Comparison of ENCODE assay signal across 8 cellular contexts in the genomic region with DNA sequence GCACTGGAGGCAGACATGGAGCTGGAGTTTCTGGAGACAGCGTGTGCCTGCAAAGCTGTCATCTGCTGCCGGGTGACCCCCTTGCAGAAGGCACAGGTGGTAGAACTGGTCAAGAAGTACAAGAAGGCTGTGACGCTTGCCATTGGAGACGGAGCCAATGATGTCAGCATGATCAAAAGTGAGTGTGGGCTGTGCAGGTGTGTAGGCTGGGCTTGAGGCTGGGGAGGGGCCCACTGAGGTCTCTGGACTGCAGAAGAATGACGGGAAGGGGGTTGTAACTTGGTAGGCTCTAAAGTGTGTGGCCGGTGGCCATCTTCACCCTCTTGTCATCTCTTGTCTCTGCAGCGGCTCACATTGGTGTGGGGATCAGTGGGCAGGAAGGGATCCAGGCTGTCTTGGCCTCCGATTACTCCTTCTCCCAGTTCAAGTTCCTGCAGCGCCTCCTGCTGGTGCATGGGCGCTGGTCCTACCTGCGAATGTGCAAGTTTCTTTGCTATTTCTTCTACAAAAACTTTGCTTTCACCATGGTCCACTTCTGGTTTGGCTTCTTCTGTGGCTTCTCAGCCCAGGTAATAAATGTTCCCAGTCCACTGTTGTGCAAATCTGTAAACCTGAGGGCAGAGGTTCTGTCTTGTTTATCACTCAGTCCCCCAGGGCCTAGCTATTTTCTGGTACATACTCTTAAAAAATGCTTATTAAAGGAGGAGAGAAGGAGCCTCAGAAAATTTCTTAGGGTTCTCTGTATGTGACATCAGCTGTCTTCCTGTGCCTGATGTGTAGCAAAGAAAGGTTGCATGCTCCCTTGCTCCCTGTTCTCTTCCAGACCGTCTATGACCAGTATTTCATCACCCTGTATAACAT. TPM values are rescaled to one million over a fixed set of nuclear protein-coding genes. Genes with fewer than 3 reads are reported as not detected.
DNase-seq lines count a peak whose midpoint lies in the region; ATAC-seq and TF ChIP-seq lines count a peak whose summit lies in the region.

No MANE protein-coding gene starts in this region.

- H3K36me3 ChIP-seq in liver (ENCODE audit: control insufficient read depth in 4 of 4, insufficient read depth in 3 of 4, low read depth in 1 of 4, low read length in 3 of 4), result peaks cover 0 to 3% (median 1%) of the 10 kb centered on the region in 4 donors

- 88% methylated on average over 12 of the region's 12 CpGs for WGBS in liver

- peak; percentile 34 to 62 for TF ChIP-seq RAD21 in liver (IDR thresholded peaks at IDR 0.05)

- H3K27ac ChIP-seq in liver (ENCODE audit: low read depth in 1 of 2, low read length in 2 of 2), result no peak overlapping the region

- H3K4me1 ChIP-seq in liver (ENCODE audit: control insufficient read depth in 4 of 4, insufficient read depth in 4 of 4, low read length in 3 of 4), result no peaks in the 10 kb centered on the region

- peak; percentile 38 for TF ChIP-seq CTCF in liver (IDR thresholded peaks at IDR 0.05; ENCODE audit: low read depth, low read length, missing input control)

- intact Hi-C loops in Right ventricle myocardium inferior (cut with DNase I), result no loop called here
- intact Hi-C loops in cardiac septum (cut with DNase I), result loop anchor here (10.0 kb wide), 1 partner anchor 200 kb away; no protein-coding TSS in a partner anchor

- no peak overlapping the region for H3K9ac ChIP-seq in liver (ENCODE audit: low read depth in 1 of 2, low read length in 2 of 2)

- H3K27me3 ChIP-seq in liver (ENCODE audit: control insufficient read depth in 4 of 4, insufficient read depth in 4 of 4, low read length in 3 of 4), result no peaks in the 10 kb centered on the region

- ATAC-seq in Right ventricle myocardium inferior (no peak), HG02870 (IDR thresholded peaks at IDR 0.05; ENCODE audit: unreplicated experiment) (no peak), GM18861 (IDR thresholded peaks at IDR 0.05; ENCODE audit: unreplicated experiment) (no peak)

- H3K4me3 ChIP-seq in liver (ENCODE audit: low read depth in 1 of 3, low read length in 3 of 3), result no peak overlapping the region

- no peaks in the 10 kb centered on the region for H3K9me3 ChIP-seq in liver (ENCODE audit: control insufficient read depth in 4 of 4, low read length in 3 of 4)

- DNase-seq in Right ventricle myocardium inferior (ENCODE audit: missing footprints) (peak; percentile 77), cardiac septum (ENCODE audit: low spot score) (no peak), T-helper 2 cell (peak; percentile 57 to 86 (median 71)), astrocyte of the hippocampus (ENCODE audit: low read depth, low spot score) (peak; percentile 54), stromal cell of bone marrow (ENCODE audit: low read depth) (peak; percentile 24)

TF ChIP-seq in liver, 16 proteins besides CTCF, POLR2A, EP300 and RAD21:
- no peak for TF ChIP-seq RXRA (IDR thresholded peaks at IDR 0.05)
- no peak for TF ChIP-seq NR2F2 (IDR thresholded peaks at IDR 0.05)
- no peak for TF ChIP-seq HNF4G (IDR thresholded peaks at IDR 0.05)
- TF ChIP-seq, protein P1, sequence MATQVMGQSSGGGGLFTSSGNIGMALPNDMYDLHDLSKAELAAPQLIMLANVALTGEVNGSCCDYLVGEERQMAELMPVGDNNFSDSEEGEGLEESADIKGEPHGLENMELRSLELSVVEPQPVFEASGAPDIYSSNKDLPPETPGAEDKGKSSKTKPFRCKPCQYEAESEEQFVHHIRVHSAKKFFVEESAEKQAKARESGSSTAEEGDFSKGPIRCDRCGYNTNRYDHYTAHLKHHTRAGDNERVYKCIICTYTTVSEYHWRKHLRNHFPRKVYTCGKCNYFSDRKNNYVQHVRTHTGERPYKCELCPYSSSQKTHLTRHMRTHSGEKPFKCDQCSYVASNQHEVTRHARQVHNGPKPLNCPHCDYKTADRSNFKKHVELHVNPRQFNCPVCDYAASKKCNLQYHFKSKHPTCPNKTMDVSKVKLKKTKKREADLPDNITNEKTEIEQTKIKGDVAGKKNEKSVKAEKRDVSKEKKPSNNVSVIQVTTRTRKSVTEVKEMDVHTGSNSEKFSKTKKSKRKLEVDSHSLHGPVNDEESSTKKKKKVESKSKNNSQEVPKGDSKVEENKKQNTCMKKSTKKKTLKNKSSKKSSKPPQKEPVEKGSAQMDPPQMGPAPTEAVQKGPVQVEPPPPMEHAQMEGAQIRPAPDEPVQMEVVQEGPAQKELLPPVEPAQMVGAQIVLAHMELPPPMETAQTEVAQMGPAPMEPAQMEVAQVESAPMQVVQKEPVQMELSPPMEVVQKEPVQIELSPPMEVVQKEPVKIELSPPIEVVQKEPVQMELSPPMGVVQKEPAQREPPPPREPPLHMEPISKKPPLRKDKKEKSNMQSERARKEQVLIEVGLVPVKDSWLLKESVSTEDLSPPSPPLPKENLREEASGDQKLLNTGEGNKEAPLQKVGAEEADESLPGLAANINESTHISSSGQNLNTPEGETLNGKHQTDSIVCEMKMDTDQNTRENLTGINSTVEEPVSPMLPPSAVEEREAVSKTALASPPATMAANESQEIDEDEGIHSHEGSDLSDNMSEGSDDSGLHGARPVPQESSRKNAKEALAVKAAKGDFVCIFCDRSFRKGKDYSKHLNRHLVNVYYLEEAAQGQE (IDR thresholded peaks at IDR 0.05), result no peak
- no peak for TF ChIP-seq EGR1 (IDR thresholded peaks at IDR 0.05; ENCODE audit: low read depth in 2 of 2)
- TF ChIP-seq GABPA (IDR thresholded peaks at IDR 0.05 in 1 of 2, conservative IDR thresholded peaks at IDR 0.05 in 1 of 2), result no peak
- TF ChIP-seq, protein P2, sequence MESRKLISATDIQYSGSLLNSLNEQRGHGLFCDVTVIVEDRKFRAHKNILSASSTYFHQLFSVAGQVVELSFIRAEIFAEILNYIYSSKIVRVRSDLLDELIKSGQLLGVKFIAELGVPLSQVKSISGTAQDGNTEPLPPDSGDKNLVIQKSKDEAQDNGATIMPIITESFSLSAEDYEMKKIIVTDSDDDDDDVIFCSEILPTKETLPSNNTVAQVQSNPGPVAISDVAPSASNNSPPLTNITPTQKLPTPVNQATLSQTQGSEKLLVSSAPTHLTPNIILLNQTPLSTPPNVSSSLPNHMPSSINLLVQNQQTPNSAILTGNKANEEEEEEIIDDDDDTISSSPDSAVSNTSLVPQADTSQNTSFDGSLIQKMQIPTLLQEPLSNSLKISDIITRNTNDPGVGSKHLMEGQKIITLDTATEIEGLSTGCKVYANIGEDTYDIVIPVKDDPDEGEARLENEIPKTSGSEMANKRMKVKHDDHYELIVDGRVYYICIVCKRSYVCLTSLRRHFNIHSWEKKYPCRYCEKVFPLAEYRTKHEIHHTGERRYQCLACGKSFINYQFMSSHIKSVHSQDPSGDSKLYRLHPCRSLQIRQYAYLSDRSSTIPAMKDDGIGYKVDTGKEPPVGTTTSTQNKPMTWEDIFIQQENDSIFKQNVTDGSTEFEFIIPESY (IDR thresholded peaks at IDR 0.05), result no peak
- TF ChIP-seq FOXA2 (IDR thresholded peaks at IDR 0.05), result no peak
- no peak for TF ChIP-seq TAF1 (conservative IDR thresholded peaks at IDR 0.05)
- TF ChIP-seq, protein P3, sequence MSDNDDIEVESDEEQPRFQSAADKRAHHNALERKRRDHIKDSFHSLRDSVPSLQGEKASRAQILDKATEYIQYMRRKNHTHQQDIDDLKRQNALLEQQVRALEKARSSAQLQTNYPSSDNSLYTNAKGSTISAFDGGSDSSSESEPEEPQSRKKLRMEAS (IDR thresholded peaks at IDR 0.05), result no peak
- TF ChIP-seq SP1 (IDR thresholded peaks at IDR 0.05), result no peak
- TF ChIP-seq, protein P4, sequence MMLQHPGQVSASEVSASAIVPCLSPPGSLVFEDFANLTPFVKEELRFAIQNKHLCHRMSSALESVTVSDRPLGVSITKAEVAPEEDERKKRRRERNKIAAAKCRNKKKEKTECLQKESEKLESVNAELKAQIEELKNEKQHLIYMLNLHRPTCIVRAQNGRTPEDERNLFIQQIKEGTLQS (IDR thresholded peaks at IDR 0.05), result no peak
- TF ChIP-seq JUND (IDR thresholded peaks at IDR 0.05), result no peak
- TF ChIP-seq YY1 (IDR thresholded peaks at IDR 0.05), result no peak
- no peak for TF ChIP-seq FOXA1 (IDR thresholded peaks at IDR 0.05)
- TF ChIP-seq HNF4A (conservative IDR thresholded peaks at IDR 0.05), result no peak

RNA-seq across cellular contexts. Expression of gene ATP8B2, which starts 19.9 kb away (rescaled TPM):
- total RNA-seq in Right ventricle myocardium inferior (12.8 TPM), cardiac septum (22.5 TPM), liver (10 to 100 TPM in 1 of 2 donors, 1 to 10 TPM in 1; 6.1 to 16.2 TPM)
- 1 to 10 TPM in 1 of 2 donors, under 1 TPM in 1; 0.75 to 4.5 TPM for polyA plus RNA-seq in liver

RNA-seq across cellular contexts. Expression of gene AQP10, which starts 24.3 kb away (rescaled TPM):
- total RNA-seq in Right ventricle myocardium inferior, result not detected
- 0.70 TPM for total RNA-seq in cardiac septum
- total RNA-seq in liver, result under 1 TPM in 1 of 2 donors, not detected in 1; 0.14 TPM
- polyA plus RNA-seq in liver, result not detected

RNA-seq across cellular contexts. Expression of gene IL6R, which starts 59.9 kb away (rescaled TPM):
- 13.1 TPM for total RNA-seq in Right ventricle myocardium inferior
- 5.2 TPM for total RNA-seq in cardiac septum
- total RNA-seq in liver, result 10 to 100 TPM; 47.0 to 67.6 TPM
- polyA plus RNA-seq in liver, result 10 to 100 TPM; 18.8 to 23.6 TPM
